12 cellular contexts compared by ENCODE assay signal in genomic region chr16:3872216-3872895, GRCh38. TPM values are rescaled to one million over a fixed set of nuclear protein-coding genes. Genes with fewer than 3 reads are reported as not detected.
A peak's percentile ranks its signal among the peaks of the same experiment; 100 is the strongest.
DNase-seq lines count a peak whose midpoint lies in the region; ATAC-seq and TF ChIP-seq lines count a peak whose summit lies in the region.
"Had no signal": no experiment of that assay in that cellular context is flagged by ENCODE, and none has a peak within 500 bp of the region (broad histone marks: within the 10 kb centered on the region; RNA-seq: fewer than 3 reads in every experiment).

No MANE protein-coding gene starts in this region.

- DNase-seq in CD8-positive, alpha-beta T cell: no peak
- DNase-seq in SK-N-MC (ENCODE audit: low read depth, low spot score) (no peak), left ventricle myocardium superior (no peak), psoas muscle (no peak), WERI-Rb-1 (no peak), NCI-H69 (lab: John Stamatoyannopoulos, UW) (no peak)
- DNase-seq in stimulated activated CD4-positive, alpha-beta T cell treated with anti-CD3 and anti-CD28 coated beads, Interleukin-15, amount 100 ng/mL, for 24 hours: no peak
- DNase-seq: activated CD4-positive, CD25-positive, alpha-beta regulatory T cell; activated T-cell treated with anti-CD3 and anti-CD28 coated beads, Interleukin-2, amount 50 U/mL, for 48 hours; upper lobe of left lung had no signal

- peaks cover 91% of the 10 kb centered on the region for H3K4me1 Mint-ChIP-seq in CD8-positive, alpha-beta T cell (ENCODE audit: low read depth)

- no peak for ATAC-seq in CD8-positive, alpha-beta T cell
- peak; percentile 13 for ATAC-seq in left ventricle myocardium superior
- peak in 1 of 4 donors; percentile 33 for ATAC-seq in psoas muscle
- ATAC-seq in HG02678 (IDR thresholded peaks at IDR 0.05; ENCODE audit: unreplicated experiment): no peak

- CTCF ChIA-PET in CD8-positive, alpha-beta T cell (lab: Charles Lee): interaction anchor here (1.5 kb wide), 1 partner anchor 182 kb away, joined by 3 read pairs; no protein-coding TSS in a partner anchor

- no peaks in the 10 kb centered on the region for H3K27me3 Mint-ChIP-seq in CD8-positive, alpha-beta T cell (ENCODE audit: low read depth)

- no peaks in the 10 kb centered on the region for H3K9me3 ChIP-seq in CD8-positive, alpha-beta T cell (ENCODE audit: low read length)
- no peaks in the 10 kb centered on the region for H3K9me3 ChIP-seq in SK-N-MC (ENCODE audit: low read depth, low read length)
- H3K9me3 ChIP-seq in psoas muscle: no peaks in the 10 kb centered on the region
- H3K9me3 ChIP-seq in WERI-Rb-1 (ENCODE audit: severe bottlenecking): no peaks in the 10 kb centered on the region
- H3K9me3 ChIP-seq: upper lobe of left lung had no signal

- intact Hi-C loops in CD8-positive, alpha-beta T cell (cut with DNase I, micrococcal nuclease): no loop called here
- intact Hi-C loops in left ventricle myocardium superior (cut with micrococcal nuclease): loop anchor here (10.0 kb wide), 2 partner anchors 98 to 178 kb away; no protein-coding TSS in a partner anchor
- intact Hi-C loops in psoas muscle (cut with DNase I): loop anchor here (5.0 to 10.0 kb wide), 2 partner anchors 100 to 348 kb away; no protein-coding TSS in a partner anchor

- peak overlapping the region; percentile 26 for H3K4me3 Mint-ChIP-seq in CD8-positive, alpha-beta T cell

- H3K36me3 ChIP-seq in CD8-positive, alpha-beta T cell (ENCODE audit: insufficient read depth, low read length): no peaks in the 10 kb centered on the region
- peaks cover 2% of the 10 kb centered on the region; the same call in 1 of the 2 replicates for H3K36me3 ChIP-seq in SK-N-MC (ENCODE audit: insufficient read depth, low read length)
- H3K36me3 ChIP-seq in psoas muscle (ENCODE audit: insufficient read depth in 1 of 2, low read depth in 1 of 2): no peaks in the 10 kb centered on the region
- H3K36me3 ChIP-seq in WERI-Rb-1: peaks cover 17% of the 10 kb centered on the region
- H3K36me3 ChIP-seq: upper lobe of left lung had no signal

- POLR2A ChIA-PET in CD8-positive, alpha-beta T cell (lab: Charles Lee): interaction anchor here (1.2 kb wide), 1 partner anchor 15 kb away, joined by 3 read pairs; no protein-coding TSS in a partner anchor

- no peak overlapping the region for H3K4me3 ChIP-seq in CD8-positive, alpha-beta T cell (ENCODE audit: low read depth, low read length)
- H3K4me3 ChIP-seq in SK-N-MC (peak overlapping the region; percentile 51), psoas muscle (peak overlapping the region; percentile 21), WERI-Rb-1 (ENCODE audit: low read depth, low read length) (no peak overlapping the region)
- H3K4me3 ChIP-seq: upper lobe of left lung had no signal

- H3K27me3 ChIP-seq in CD8-positive, alpha-beta T cell (ENCODE audit: insufficient read depth, low read length): no peaks in the 10 kb centered on the region
- H3K27me3 ChIP-seq in psoas muscle (ENCODE audit: insufficient read depth in 3 of 3, low read length in 2 of 3) (no peaks in the 10 kb centered on the region), WERI-Rb-1 (ENCODE audit: insufficient read depth, low read depth, severe bottlenecking) (no peaks in the 10 kb centered on the region)
- H3K27me3 ChIP-seq: upper lobe of left lung had no signal

- 23 to 37% (median 25%) methylated on average over 12 of the region's 12 CpGs for WGBS in psoas muscle, 3 donors

- peaks cover 95% of the 10 kb centered on the region for H3K4me1 ChIP-seq in CD8-positive, alpha-beta T cell (ENCODE audit: insufficient read depth, low read length)
- peaks cover 93% of the 10 kb centered on the region for H3K4me1 ChIP-seq in psoas muscle

- H3K36me3 Mint-ChIP-seq in CD8-positive, alpha-beta T cell: peaks cover 23% of the 10 kb centered on the region

- no peak overlapping the region for H3K9ac ChIP-seq in SK-N-MC (ENCODE audit: insufficient read length)

- no peak for TF ChIP-seq CTCF in CD8-positive, alpha-beta T cell (IDR thresholded peaks at IDR 0.05)
- TF ChIP-seq CTCF in psoas muscle (IDR thresholded peaks at IDR 0.05) (no peak), WERI-Rb-1 (IDR thresholded peaks at IDR 0.05; ENCODE audit: low read depth, low read length) (no peak)

- H3K27ac Mint-ChIP-seq in CD8-positive, alpha-beta T cell: no peak overlapping the region

- H3K27ac ChIP-seq in CD8-positive, alpha-beta T cell (ENCODE audit: low read depth, low read length): no peak overlapping the region
- H3K27ac ChIP-seq in SK-N-MC: peak overlapping the region; percentile 45
- peak overlapping the region; percentile 73 for H3K27ac ChIP-seq in psoas muscle
- H3K27ac ChIP-seq in WERI-Rb-1: no peak overlapping the region
- H3K27ac ChIP-seq: C4-2B had no signal

- H3K9me3 Mint-ChIP-seq in CD8-positive, alpha-beta T cell: no peaks in the 10 kb centered on the region

RNA-seq across cellular contexts. Expression of gene CREBBP, which starts 8.2 kb away (rescaled TPM):
- 100 to 1,000 TPM; 186 to 189 TPM for total RNA-seq in CD8-positive, alpha-beta T cell
- 40.6 TPM for total RNA-seq in left ventricle myocardium superior
- 10 to 100 TPM; 44.1 to 54.9 (median 50.8) TPM for total RNA-seq in psoas muscle
- 10 to 100 TPM in 2 of 3 donors, 1 to 10 TPM in 1; 7.1 to 31.0 (median 10.1) TPM for polyA plus RNA-seq in psoas muscle

Comparison
In these comparisons a context has a peak if more than half of its experiments do, and no peak if none do; other contexts are left out.
1. H3K27ac ChIP-seq: peak in SK-N-MC (single experiment) and psoas muscle (single experiment); none in CD8-positive, alpha-beta T cell (single experiment) and WERI-Rb-1 (single experiment).
2. H3K4me3 ChIP-seq: peak in SK-N-MC (single experiment) and psoas muscle (single experiment); none in CD8-positive, alpha-beta T cell (single experiment) and WERI-Rb-1 (single experiment).
3. intact Hi-C loops: an anchor here in left ventricle myocardium superior (10.0 kb wide) and psoas muscle (5.0 to 10.0 kb wide); none called in CD8-positive, alpha-beta T cell.